ENCODE assay signal across 15 cellular contexts in the genomic region with DNA sequence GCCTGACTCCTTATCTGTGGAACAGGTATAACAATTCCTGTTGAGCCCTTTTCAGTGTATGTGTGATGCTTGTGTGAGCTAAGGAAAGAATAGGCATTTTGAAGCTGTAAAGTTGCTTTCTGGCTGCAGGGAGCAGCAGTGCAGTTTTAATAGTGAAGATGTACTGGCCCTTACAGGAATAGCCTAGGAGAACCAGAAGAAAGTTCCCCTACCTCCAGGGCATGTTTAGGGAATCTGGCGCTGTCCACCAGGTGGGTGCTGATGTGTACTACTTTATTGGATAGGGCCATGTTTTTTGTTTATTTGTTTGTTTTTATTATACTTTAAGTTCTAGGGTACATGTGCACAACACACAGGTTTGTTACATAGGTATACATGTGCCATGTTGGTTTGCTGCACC. TPM values are rescaled to one million over a fixed set of nuclear protein-coding genes. Genes with fewer than 3 reads are reported as not detected.
A peak's percentile ranks its signal among the peaks of the same experiment; 100 is the strongest.
DNase-seq lines count a peak whose midpoint lies in the region; ATAC-seq, FAIRE-seq and TF ChIP-seq lines count a peak whose summit lies in the region.
"Had no signal": no experiment of that assay in that cellular context is flagged by ENCODE, and none has a peak within 500 bp of the region (broad histone marks: within the 10 kb centered on the region; RNA-seq: fewer than 3 reads in every experiment).

No MANE protein-coding gene starts in this region.

- peaks cover 82% of the 10 kb centered on the region for H4K20me1 ChIP-seq in astrocyte (ENCODE audit: insufficient read depth, low read length)

- peaks cover 20% of the 10 kb centered on the region for H3K4me1 Mint-ChIP-seq in astrocyte (ENCODE audit: low read depth, unreplicated experiment)
- H3K4me1 Mint-ChIP-seq: mesothelial cell of epicardium had no signal

- TF ChIP-seq POLR2A in esophagus squamous epithelium (IDR thresholded peaks at IDR 0.05): no peak

- no peak for TF ChIP-seq CTCF in astrocyte (IDR thresholded peaks at IDR 0.05; ENCODE audit: insufficient read depth, low read depth, low read length)
- no peak for TF ChIP-seq CTCF in left lung (IDR thresholded peaks at IDR 0.05)
- TF ChIP-seq CTCF in esophagus squamous epithelium (IDR thresholded peaks at IDR 0.05): no peak
- TF ChIP-seq CTCF in GM13976 (IDR thresholded peaks at IDR 0.05; ENCODE audit: borderline replicate concordance, control extremely low read depth, extremely low read depth, insufficient read depth, missing control alignments): no peak

- no peaks in the 10 kb centered on the region for H3K36me3 Mint-ChIP-seq in astrocyte (ENCODE audit: low read depth, unreplicated experiment)
- H3K36me3 Mint-ChIP-seq: mesothelial cell of epicardium had no signal

- intact Hi-C loops in left lung (cut with DNase I): no loop called here
- intact Hi-C loops in esophagus squamous epithelium (cut with DNase I): no loop called here

- ATAC-seq in HG02610 (IDR thresholded peaks at IDR 0.05; ENCODE audit: unreplicated experiment): peak; percentile 1
- ATAC-seq in left lung: peak; percentile 68
- no peak for ATAC-seq in GM19455 (IDR thresholded peaks at IDR 0.05; ENCODE audit: unreplicated experiment)
- ATAC-seq: gastroesophageal sphincter had no signal

- no peak overlapping the region for H3K9ac ChIP-seq in astrocyte (ENCODE audit: low read length)

- H3K4me1 ChIP-seq in astrocyte (ENCODE audit: insufficient read depth, low read length): peaks cover 13% of the 10 kb centered on the region
- peaks cover 0 to 12% of the 10 kb centered on the region in 2 donors for H3K4me1 ChIP-seq in left lung
- H3K4me1 ChIP-seq in esophagus squamous epithelium: peaks cover 0 to 16% (median 3%) of the 10 kb centered on the region in 3 donors

- no peak overlapping the region for H3K4me3 ChIP-seq in astrocyte (ENCODE audit: insufficient read depth, low read depth, low read length)
- no peak overlapping the region for H3K4me3 ChIP-seq in left lung
- H3K4me3 ChIP-seq in esophagus squamous epithelium: no peak overlapping the region
- H3K4me3 ChIP-seq: ascending aorta, gastroesophageal sphincter had no signal

- H3K9me3 ChIP-seq in astrocyte (ENCODE audit: insufficient read depth, low read depth, low read length) (no peaks in the 10 kb centered on the region), left lung (no peaks in the 10 kb centered on the region), esophagus squamous epithelium (no peaks in the 10 kb centered on the region)
- H3K9me3 ChIP-seq: ascending aorta, gastroesophageal sphincter had no signal

- H3K27me3 ChIP-seq in astrocyte (ENCODE audit: insufficient read depth, low read length) (no peaks in the 10 kb centered on the region), left lung (no peaks in the 10 kb centered on the region), esophagus squamous epithelium (no peaks in the 10 kb centered on the region)
- H3K27me3 ChIP-seq: ascending aorta, gastroesophageal sphincter had no signal

- H3K79me2 ChIP-seq in astrocyte (ENCODE audit: insufficient read depth, low read length): peaks cover 69% of the 10 kb centered on the region

- H2AFZ ChIP-seq in astrocyte (ENCODE audit: low read depth, low read length): no peak overlapping the region

- H3K36me3 ChIP-seq in astrocyte (ENCODE audit: insufficient read depth, low read length) (no peaks in the 10 kb centered on the region), left lung (no peaks in the 10 kb centered on the region), esophagus squamous epithelium (no peaks in the 10 kb centered on the region)
- H3K36me3 ChIP-seq: ascending aorta, gastroesophageal sphincter had no signal

- 60 to 100% methylated on average over 1 of the region's 1 CpG for WGBS in esophagus squamous epithelium, 2 donors

- no peak overlapping the region for H3K27ac Mint-ChIP-seq in astrocyte (ENCODE audit: unreplicated experiment)
- H3K27ac Mint-ChIP-seq: mesothelial cell of epicardium had no signal

- H3K4me2 ChIP-seq in astrocyte (ENCODE audit: low read length): peak overlapping the region; percentile 24

- H3K27ac ChIP-seq in astrocyte (ENCODE audit: low read depth, low read length) (no peak overlapping the region), left lung (no peak overlapping the region), esophagus squamous epithelium (no peak overlapping the region)
- H3K27ac ChIP-seq: ascending aorta, gastroesophageal sphincter had no signal

- H3K9me3 Mint-ChIP-seq in astrocyte (ENCODE audit: unreplicated experiment): no peaks in the 10 kb centered on the region
- H3K9me3 Mint-ChIP-seq: mesothelial cell of epicardium had no signal

- DNase-seq in Caki2 (ENCODE audit: low read depth): peak; percentile 49
- peak; percentile 25 for DNase-seq in astrocyte (ENCODE audit: low read depth)
- DNase-seq in left lung: no peak
- no peak for DNase-seq in NCI-H510A (lab: John Stamatoyannopoulos, UW)
- no peak for DNase-seq in esophagus squamous epithelium (lab: John Stamatoyannopoulos, UW)
- DNase-seq in GM13976 (ENCODE audit: low spot score): no peak
- DNase-seq: activated CD4-positive, alpha-beta T cell treated with anti-CD3 and anti-CD28 coated beads for 4 hours; COR-L47; NCI-H1694 treated with DMSO at 0.1 percent for 48 hours; Right ventricle myocardium superior had no signal

- no peak overlapping the region for H3K4me3 Mint-ChIP-seq in astrocyte (ENCODE audit: unreplicated experiment)
- H3K4me3 Mint-ChIP-seq: mesothelial cell of epicardium had no signal

- H3K27me3 Mint-ChIP-seq in astrocyte (ENCODE audit: low read depth, unreplicated experiment): no peaks in the 10 kb centered on the region

- no peak for FAIRE-seq in astrocyte (lab: Jason Lieb, UNC)

- in situ Hi-C loops in Caki2 (cut with HindIII; ENCODE audit: low pct_unique_long_range_greater_than_20kb, low sequenced_read_pairs): no loop called here
- in situ Hi-C loops in GM13976 (cut with MboI; ENCODE audit: low sequenced_read_pairs, unreplicated experiment): no loop called here

RNA-seq across cellular contexts. Expression of gene BMAL1, which starts 11.5 kb away (rescaled TPM):
- 7.1 and 11.3 TPM in 2 replicates for total RNA-seq in Caki2 (2014; rRNA removed; shearing (Covaris generic); ENCODE audit: low replicate concordance)
- 21.1 and 26.9 TPM in 2 replicates for total RNA-seq in astrocyte
- 10 to 100 TPM; 21.9 to 31.6 TPM for total RNA-seq in left lung
- total RNA-seq in esophagus squamous epithelium: 10 to 100 TPM; 21.4 to 39.5 (median 22.3) TPM

Comparison
In these comparisons a context has a peak if more than half of its experiments do, and no peak if none do; other contexts are left out.
1. DNase-seq: peak in Caki2 (single experiment) and astrocyte (single experiment); none in left lung (0 of 2), NCI-H510A (single experiment), esophagus squamous epithelium (single experiment) and GM13976 (single experiment).